ENCODE assay signal across 17 cellular contexts in the genomic region with DNA sequence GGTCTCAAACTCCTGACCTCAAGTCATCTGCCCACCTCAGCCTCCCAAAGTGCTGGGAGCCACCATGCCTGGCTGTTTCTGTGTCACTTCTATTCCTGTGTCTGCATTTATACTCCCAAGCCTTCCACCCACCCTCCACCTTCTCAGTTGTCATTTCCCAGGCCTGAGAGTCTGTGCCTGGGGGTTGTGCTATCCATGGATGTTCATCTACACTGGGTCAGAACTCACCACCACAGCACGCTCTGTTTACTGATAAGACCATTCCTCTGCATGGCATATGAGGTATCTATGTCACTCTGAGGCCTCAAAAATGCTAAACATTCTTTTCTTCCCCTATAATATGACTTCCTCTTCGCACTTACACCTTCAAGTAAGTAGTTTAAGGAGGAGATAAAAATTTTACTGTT. TPM values are rescaled to one million over a fixed set of nuclear protein-coding genes. Genes with fewer than 3 reads are reported as not detected.
DNase-seq lines count a peak whose midpoint lies in the region; ATAC-seq and TF ChIP-seq lines count a peak whose summit lies in the region.
"Had no signal": no experiment of that assay in that cellular context is flagged by ENCODE, and none has a peak within 500 bp of the region (broad histone marks: within the 10 kb centered on the region; RNA-seq: fewer than 3 reads in every experiment).

No MANE protein-coding gene starts in this region.

- H3K4me3 ChIP-seq in IMR-90 (ENCODE audit: insufficient read depth, low read depth, low read length): no peak overlapping the region
- H3K4me3 ChIP-seq in neural progenitor cell: no peak overlapping the region
- H3K4me3 ChIP-seq: A549 had no signal

- dilution Hi-C loops in IMR-90 (cut with HindIII; ENCODE audit: low sequenced_read_pairs, unreplicated experiment): no loop called here

- H3K27me3 ChIP-seq in IMR-90 (ENCODE audit: control insufficient read depth, insufficient read depth, low read length) (no peaks in the 10 kb centered on the region), neural progenitor cell (peaks cover 3% of the 10 kb centered on the region)
- H3K27me3 ChIP-seq: BE2C had no signal

- POLR2A ChIA-PET in IMR-90 (lab: Charles Lee; ENCODE audit: unreplicated experiment): no interaction called here

- no peak overlapping the region for H2AK9ac ChIP-seq in IMR-90 (replicated peaks; ENCODE audit: low read depth, low read length, poor library complexity)

- 0 out of 2 replicates have a peak, but pooled peaks cover 3% of the 10 kb centered on the region for H3K9me1 ChIP-seq in IMR-90 (ENCODE audit: insufficient read depth, low read length)

- H4K20me1 ChIP-seq in IMR-90 (ENCODE audit: insufficient read depth, low read length) (peaks cover 10% of the 10 kb centered on the region), neural progenitor cell (ENCODE audit: low read depth) (peaks cover 2% of the 10 kb centered on the region)

- H3K4me1 ChIP-seq in IMR-90 (ENCODE audit: control insufficient read depth, insufficient read depth, low read length): peaks cover 4% of the 10 kb centered on the region; the same call in 1 of the 2 replicates
- no peaks in the 10 kb centered on the region for H3K4me1 ChIP-seq in neural progenitor cell
- H3K4me1 ChIP-seq: BE2C had no signal

- peaks cover 11% of the 10 kb centered on the region for H3K4me1 Mint-ChIP-seq in neural progenitor cell

- no peak overlapping the region for H3K27ac ChIP-seq in IMR-90 (ENCODE audit: insufficient read depth, low read length)
- no peak overlapping the region for H3K27ac ChIP-seq in neural progenitor cell
- H3K27ac ChIP-seq: A549, C4-2B had no signal

- H3K9me3 ChIP-seq in IMR-90 (ENCODE audit: control insufficient read depth, insufficient read depth, low read length) (no peaks in the 10 kb centered on the region), neural progenitor cell (ENCODE audit: low read depth) (no peaks in the 10 kb centered on the region)
- H3K9me3 ChIP-seq: A549, BE2C had no signal

- no peak overlapping the region for H3K23ac ChIP-seq in IMR-90 (ENCODE audit: low read depth, low read length)

- no TSS peak for BruUV-seq in IMR-90 (replicated peaks; lab: Mats Ljungman, UMichigan)

- no peak overlapping the region for H3K56ac ChIP-seq in IMR-90 (ENCODE audit: extremely low read depth, insufficient read depth, low read length)

- ATAC-seq in IMR-90 (ENCODE audit: low read depth) (peak; percentile 21; the same call in 1 of the 2 replicates), GM18870 (IDR thresholded peaks at IDR 0.05; ENCODE audit: unreplicated experiment) (no peak), HG02981 (IDR thresholded peaks at IDR 0.05; ENCODE audit: unreplicated experiment) (no peak)
- ATAC-seq: A549, HCT116, HepG2 had no signal

- no peak for TF ChIP-seq POLR2A in IMR-90 (IDR thresholded peaks at IDR 0.05; ENCODE audit: low read depth, low read length)

- peaks cover 15 to 34% of the 10 kb centered on the region in 2 experiments for H3K79me1 ChIP-seq in IMR-90 (ENCODE audit: low read depth in 1 of 2, low read length in 2 of 2)

- no peak overlapping the region for H3K4me3 Mint-ChIP-seq in neural progenitor cell
- H3K4me3 Mint-ChIP-seq: CD4-positive, alpha-beta memory T cell had no signal

- peak; percentile 47 for DNase-seq in IMR-90
- DNase-seq in OCI-M2 (lab: John Stamatoyannopoulos, UW; ENCODE audit: unreplicated experiment): peak; percentile 38
- peak; percentile 43 for DNase-seq in amniotic epithelial cell (ENCODE audit: low read depth)
- no peak for DNase-seq in neural progenitor cell (ENCODE audit: low spot score)
- no peak for DNase-seq in NK-92 treated with Interleukin-12 subunit alpha and Interleukin-12 subunit beta, amount 100 ng/mL, for 24 hours (lab: John Stamatoyannopoulos, UW)
- DNase-seq: BE2C; CD4-positive, alpha-beta memory T cell; COR-L47; DMS153; DMS79 treated with DMSO at 0.1 percent for 48 hours; GDM1 had no signal

- H2BK120ac ChIP-seq in IMR-90 (ENCODE audit: low read depth, low read length): no peak overlapping the region

- no peak overlapping the region for H2BK15ac ChIP-seq in IMR-90 (ENCODE audit: low read depth, low read length)

- peaks cover 2% of the 10 kb centered on the region for H3F3A ChIP-seq in neural progenitor cell (ENCODE audit: low read depth)

- H3K4me2 ChIP-seq in IMR-90 (ENCODE audit: low read depth, low read length): no peak overlapping the region
- no peak overlapping the region for H3K4me2 ChIP-seq in neural progenitor cell
- H3K4me2 ChIP-seq: A549 had no signal

- H3K9ac ChIP-seq in IMR-90 (ENCODE audit: low read depth, low read length): no peak overlapping the region
- H3K9ac ChIP-seq in neural progenitor cell: no peak overlapping the region

- CTCF ChIA-PET in IMR-90 (lab: Yijun Ruan, JAX): no interaction called here

- TF ChIP-seq RAD21 in IMR-90 (IDR thresholded peaks at IDR 0.05; ENCODE audit: low read length): no peak

- H3K18ac ChIP-seq in IMR-90 (ENCODE audit: low read depth, low read length): no peak overlapping the region

- H3K4ac ChIP-seq in IMR-90 (ENCODE audit: low read depth, low read length): no peak overlapping the region

- H2BK20ac ChIP-seq in IMR-90 (ENCODE audit: low read depth, low read length): no peak overlapping the region

- H2AFZ ChIP-seq in IMR-90 (replicated peaks; ENCODE audit: low read length, poor library complexity) (no peak overlapping the region), neural progenitor cell (replicated peaks) (no peak overlapping the region)

- intact Hi-C loops in IMR-90 (cut with micrococcal nuclease): no loop called here

- H3K36me3 ChIP-seq in IMR-90 (ENCODE audit: control insufficient read depth, insufficient read depth, low read length) (peaks cover 2% of the 10 kb centered on the region; the same call in 1 of the 2 replicates), neural progenitor cell (no peaks in the 10 kb centered on the region)
- H3K36me3 ChIP-seq: BE2C had no signal

- H3K27ac Mint-ChIP-seq in neural progenitor cell: peak overlapping the region; percentile 13

- in situ Hi-C loops in IMR-90 (cut with MboI; ENCODE audit: low sequenced_read_pairs): no loop called here

- H3K14ac ChIP-seq in IMR-90 (replicated peaks; ENCODE audit: low read depth, low read length): 0 out of 2 replicates have a peak overlapping the region, but pooled peaks have one; percentile 21

- no peaks in the 10 kb centered on the region for H3K9me3 Mint-ChIP-seq in neural progenitor cell
- H3K9me3 Mint-ChIP-seq: CD4-positive, alpha-beta memory T cell had no signal

- H3K36me3 Mint-ChIP-seq in neural progenitor cell: peaks cover 1% of the 10 kb centered on the region

- H4K8ac ChIP-seq in IMR-90 (ENCODE audit: low read depth in 2 of 2, low read length in 2 of 2): no peak overlapping the region

- H4K91ac ChIP-seq in IMR-90 (ENCODE audit: insufficient read depth, low read depth, low read length): no peak overlapping the region

- H3K27me3 Mint-ChIP-seq in neural progenitor cell (ENCODE audit: insufficient read depth, low read depth): no peaks in the 10 kb centered on the region
- H3K27me3 Mint-ChIP-seq: CD4-positive, alpha-beta memory T cell had no signal

- no CpG with 5 or more reads among the region's 2 CpGs for WGBS in IMR-90 (ENCODE audit: extremely low coverage in 2 of 2, insufficient read length in 1 of 2), 2 experiments

- no peak overlapping the region for H4K5ac ChIP-seq in IMR-90 (ENCODE audit: low read depth, low read length)

- no peak overlapping the region for H2BK5ac ChIP-seq in IMR-90 (ENCODE audit: low read depth, low read length, poor library complexity, severe bottlenecking)

- TF ChIP-seq CTCF in IMR-90 (conservative IDR thresholded peaks at IDR 0.05; ENCODE audit: low read depth, low read length) (no peak), neural progenitor cell (IDR thresholded peaks at IDR 0.05) (no peak)

- no peak overlapping the region for H2AK5ac ChIP-seq in IMR-90 (ENCODE audit: low read depth, low read length)

- H3K79me2 ChIP-seq in neural progenitor cell (ENCODE audit: low read depth): no peaks in the 10 kb centered on the region

TF ChIP-seq in IMR-90, 13 proteins besides CTCF, POLR2A, EP300 and RAD21:
- TF ChIP-seq SMC3 (IDR thresholded peaks at IDR 0.05; ENCODE audit: low read depth, low read length) (no peak), BHLHE40 (IDR thresholded peaks at IDR 0.05; ENCODE audit: low read depth, low read length) (peak; percentile 69; the same call in 1 of the 2 replicates)
TF ChIP-seq in IMR-90: peak in this region for 1.

RNA-seq across cellular contexts. Expression of gene NENF, which starts 6.1 kb away (rescaled TPM):
- total RNA-seq in IMR-90 (2012; rRNA removed): 15.0 and 16.0 TPM in 2 replicates
- 40.4 and 50.6 TPM in 2 replicates for polyA plus RNA-seq in IMR-90 (2012; rRNA removed)
- polyA plus RNA-seq in IMR-90 (2012; cell fraction: cytosol; rRNA removed): 42.0 and 55.1 TPM in 2 replicates
- 11.2 and 13.0 TPM in 2 replicates for polyA plus RNA-seq in IMR-90 (2012; cell fraction: nucleus; rRNA removed; ENCODE audit: low replicate concordance)
- 6.8 and 8.2 TPM in 2 replicates for total RNA-seq in neural progenitor cell (ENCODE audit: low replicate concordance)

RNA-seq across cellular contexts. Expression of gene PACC1, which starts 24.1 kb away (rescaled TPM):
- total RNA-seq in IMR-90 (2012; rRNA removed) (8.6 and 10.6 TPM in 2 replicates), neural progenitor cell (ENCODE audit: low replicate concordance) (16.5 and 21.1 TPM in 2 replicates)
- 12.0 and 13.4 TPM in 2 replicates for polyA plus RNA-seq in IMR-90 (2012; rRNA removed)
- polyA plus RNA-seq in IMR-90 (2012; cell fraction: cytosol; rRNA removed): 5.5 and 7.8 TPM in 2 replicates
- 5.6 and 7.5 TPM in 2 replicates for polyA plus RNA-seq in IMR-90 (2012; cell fraction: nucleus; rRNA removed; ENCODE audit: low replicate concordance)

Comparison
In these comparisons a context has a peak if more than half of its experiments do, and no peak if none do; other contexts are left out.
1. DNase-seq: peak in IMR-90 (single experiment), OCI-M2 (single experiment) and amniotic epithelial cell (single experiment); none in neural progenitor cell (single experiment) and NK-92 treated with Interleukin-12 subunit alpha and Interleukin-12 subunit beta, amount 100 ng/mL, for 24 hours (single experiment).